In the genomic region with DNA sequence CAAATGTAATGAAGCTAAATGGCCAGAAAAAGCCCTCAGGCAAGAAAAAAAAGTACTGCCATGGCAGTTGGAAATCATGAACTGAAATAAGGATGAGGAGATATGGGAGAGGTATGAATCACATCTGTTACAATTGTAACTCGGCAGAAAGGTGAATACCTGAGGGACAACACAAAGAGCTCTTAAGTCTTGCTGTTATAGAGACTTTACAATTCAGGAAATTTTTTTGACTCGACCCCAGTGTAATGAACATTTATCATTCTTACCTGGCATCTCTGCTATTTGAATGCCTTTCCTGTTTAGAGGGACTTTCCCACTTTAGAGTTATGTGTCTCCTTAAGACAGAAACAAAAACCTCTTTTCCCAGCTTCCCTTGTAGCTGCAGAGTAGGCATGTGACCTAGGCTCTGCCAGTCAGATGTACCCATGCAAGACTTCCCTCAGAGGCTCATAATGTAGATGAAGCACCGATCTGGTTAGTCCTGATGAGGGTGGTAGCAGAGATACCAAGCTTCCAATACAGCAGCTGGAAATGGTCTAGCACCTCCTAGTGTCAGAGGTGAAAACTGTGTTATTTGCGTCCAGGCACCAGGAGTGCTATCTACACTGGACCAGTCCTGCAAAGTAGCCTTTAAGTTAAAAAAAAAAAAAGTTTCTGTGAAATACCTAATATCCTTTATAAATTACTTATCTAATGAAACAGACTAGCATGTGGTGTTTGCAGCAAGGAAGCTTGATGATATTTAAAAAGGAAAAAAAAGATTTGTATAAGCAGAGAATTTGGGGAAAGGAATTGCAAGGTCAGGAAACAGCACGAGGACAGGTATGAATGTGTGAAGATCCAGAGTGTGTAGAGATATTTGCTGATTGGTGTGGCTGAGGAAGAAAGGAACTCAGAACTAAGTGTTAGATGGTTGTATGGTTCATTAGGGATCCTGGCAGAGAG, we compare ENCODE assay signal across 10 cellular contexts.
DNase-seq lines count a peak whose midpoint lies in the region; ATAC-seq and TF ChIP-seq lines count a peak whose summit lies in the region.
"Had no signal": no experiment of that assay in that cellular context is flagged by ENCODE, and none has a peak within 500 bp of the region (broad histone marks: within the 10 kb centered on the region; RNA-seq: fewer than 3 reads in every experiment).

No MANE protein-coding gene starts in this region.

- intact Hi-C loops in activated CD8-positive, alpha-beta T cell treated with anti-CD3 and anti-CD28 coated beads for 36 hours (cut with micrococcal nuclease) = no loop called here
- intact Hi-C loops in posterior cingulate gyrus (cut with DNase I) = no loop called here

- H3K4me1 ChIP-seq in MM.1S (ENCODE audit: low read length) = peaks cover 27% of the 10 kb centered on the region
- no peaks in the 10 kb centered on the region for H3K4me1 ChIP-seq in smooth muscle cell (ENCODE audit: low read depth)

- H4K20me1 ChIP-seq in MM.1S (ENCODE audit: insufficient read depth, low read length) = no peaks in the 10 kb centered on the region
- H4K20me1 ChIP-seq in smooth muscle cell (ENCODE audit: low read depth) = no peaks in the 10 kb centered on the region

- no peak overlapping the region for H3K4me3 Mint-ChIP-seq in activated CD8-positive, alpha-beta T cell treated with anti-CD3 and anti-CD28 coated beads for 36 hours
- H3K4me3 Mint-ChIP-seq in activated CD8-positive, alpha-beta T cell treated with anti-CD3 and anti-CD28 coated beads, Interleukin-2, amount 10 ng/mL, durations not matched to agents 7 days and 5 days = no peak overlapping the region
- H3K4me3 Mint-ChIP-seq: activated CD8-positive, alpha-beta memory T cell treated with anti-CD3 and anti-CD28 coated beads, Interleukin-2, amount 10 ng/mL, durations not matched to agents 7 days and 5 days; dendritic cell treated with granulocyte-macrophage colony-stimulating factor and Interleukin-4, amounts not matched to agents 40 ng/mL and 50 ng/mL, for 4 days had no signal

- H2AFZ ChIP-seq in MM.1S (ENCODE audit: low read length) = peak overlapping the region; percentile 19; the same call in 1 of the 2 replicates
- no peak overlapping the region for H2AFZ ChIP-seq in smooth muscle cell (ENCODE audit: low read depth)

- no peaks in the 10 kb centered on the region for H3K9me3 Mint-ChIP-seq in activated CD8-positive, alpha-beta T cell treated with anti-CD3 and anti-CD28 coated beads for 36 hours
- no peaks in the 10 kb centered on the region for H3K9me3 Mint-ChIP-seq in activated CD8-positive, alpha-beta T cell treated with anti-CD3 and anti-CD28 coated beads, Interleukin-2, amount 10 ng/mL, durations not matched to agents 7 days and 5 days (ENCODE audit: insufficient read depth)
- H3K9me3 Mint-ChIP-seq: dendritic cell treated with granulocyte-macrophage colony-stimulating factor and Interleukin-4, amounts not matched to agents 40 ng/mL and 50 ng/mL, for 4 days had no signal

- no peaks in the 10 kb centered on the region for H3K9me2 ChIP-seq in MM.1S (replicated peaks; ENCODE audit: insufficient read depth, low read length)

- H3K27me3 ChIP-seq in MM.1S (replicated peaks; ENCODE audit: insufficient read depth, low read length) = no peaks in the 10 kb centered on the region
- no peaks in the 10 kb centered on the region for H3K27me3 ChIP-seq in smooth muscle cell (ENCODE audit: low read depth)

- H3K9me3 ChIP-seq in MM.1S (replicated peaks; ENCODE audit: insufficient read depth, low read length) (no peaks in the 10 kb centered on the region), smooth muscle cell (replicated peaks; ENCODE audit: low read depth) (no peaks in the 10 kb centered on the region)

- no peaks in the 10 kb centered on the region for H3K4me1 Mint-ChIP-seq in activated CD8-positive, alpha-beta T cell treated with anti-CD3 and anti-CD28 coated beads for 36 hours (ENCODE audit: low read depth)
- no peaks in the 10 kb centered on the region for H3K4me1 Mint-ChIP-seq in activated CD8-positive, alpha-beta T cell treated with anti-CD3 and anti-CD28 coated beads, Interleukin-2, amount 10 ng/mL, durations not matched to agents 7 days and 5 days (ENCODE audit: low read depth)

- no peaks in the 10 kb centered on the region for H3K36me3 ChIP-seq in MM.1S (replicated peaks; ENCODE audit: insufficient read depth, low read length)
- H3K36me3 ChIP-seq in smooth muscle cell (ENCODE audit: low read depth) = no peaks in the 10 kb centered on the region

- in situ Hi-C loops in G401 (cut with HindIII; ENCODE audit: low sequenced_read_pairs) = no loop called here

- H3F3A ChIP-seq in MM.1S (ENCODE audit: insufficient read depth, low read length) = no peaks in the 10 kb centered on the region
- H3F3A ChIP-seq in smooth muscle cell (ENCODE audit: low read depth) = peaks cover 5% of the 10 kb centered on the region

- no peak overlapping the region for H3K27ac Mint-ChIP-seq in activated CD8-positive, alpha-beta T cell treated with anti-CD3 and anti-CD28 coated beads for 36 hours
- no peak overlapping the region for H3K27ac Mint-ChIP-seq in activated CD8-positive, alpha-beta T cell treated with anti-CD3 and anti-CD28 coated beads, Interleukin-2, amount 10 ng/mL, durations not matched to agents 7 days and 5 days
- H3K27ac Mint-ChIP-seq: activated CD8-positive, alpha-beta memory T cell treated with anti-CD3 and anti-CD28 coated beads, Interleukin-2, amount 10 ng/mL, durations not matched to agents 7 days and 5 days; dendritic cell treated with granulocyte-macrophage colony-stimulating factor and Interleukin-4, amounts not matched to agents 40 ng/mL and 50 ng/mL, for 4 days had no signal

- no peak overlapping the region for H3K4me3 ChIP-seq in MM.1S (ENCODE audit: low read length)
- H3K4me3 ChIP-seq in epithelial cell of proximal tubule (ENCODE audit: low read depth, low read length) = no peak overlapping the region
- no peak overlapping the region for H3K4me3 ChIP-seq in smooth muscle cell

- TF ChIP-seq CTCF in activated CD8-positive, alpha-beta T cell treated with anti-CD3 and anti-CD28 coated beads for 36 hours (IDR thresholded peaks at IDR 0.05) = peak; percentile 24
- TF ChIP-seq CTCF in MM.1S (IDR thresholded peaks at IDR 0.05; ENCODE audit: low read length) (peak; percentile 58), epithelial cell of proximal tubule (conservative IDR thresholded peaks at IDR 0.05; ENCODE audit: low read depth, low read length) (peak; percentile 57), smooth muscle cell (IDR thresholded peaks at IDR 0.05; ENCODE audit: borderline replicate concordance, insufficient read depth, poor library complexity, severe bottlenecking) (peak; percentile 32)

- H3K27me3 Mint-ChIP-seq in activated CD8-positive, alpha-beta T cell treated with anti-CD3 and anti-CD28 coated beads for 36 hours = peaks cover 3% of the 10 kb centered on the region
- H3K27me3 Mint-ChIP-seq in activated CD8-positive, alpha-beta T cell treated with anti-CD3 and anti-CD28 coated beads, Interleukin-2, amount 10 ng/mL, durations not matched to agents 7 days and 5 days (ENCODE audit: low read depth) = peaks cover 3% of the 10 kb centered on the region
- H3K27me3 Mint-ChIP-seq: dendritic cell treated with granulocyte-macrophage colony-stimulating factor and Interleukin-4, amounts not matched to agents 40 ng/mL and 50 ng/mL, for 4 days had no signal

- H3K79me2 ChIP-seq in MM.1S (ENCODE audit: low read length) (no peaks in the 10 kb centered on the region), smooth muscle cell (ENCODE audit: low read depth) (no peaks in the 10 kb centered on the region)

- CTCF ChIA-PET in activated CD8-positive, alpha-beta T cell treated with anti-CD3 and anti-CD28 coated beads for 36 hours (lab: Charles Lee) = interaction anchor here (0.6 to 1.8 kb wide), 7 partner anchors 14 to 380 kb away, joined by 3 to 4 read pairs (median 3); no protein-coding TSS in a partner anchor
- CTCF ChIA-PET in activated CD8-positive, alpha-beta T cell treated with anti-CD3 and anti-CD28 coated beads, Interleukin-2, amount 10 ng/mL, durations not matched to agents 7 days and 5 days (lab: Charles Lee) = interaction anchor here (0.7 to 1.5 kb wide), 3 partner anchors 24 to 46 kb away, joined by 3 to 4 read pairs (median 3); no protein-coding TSS in a partner anchor

- H3K4me2 ChIP-seq in MM.1S (ENCODE audit: low read depth, low read length) = peak overlapping the region; percentile 37; the same call in 1 of the 2 replicates
- H3K4me2 ChIP-seq in smooth muscle cell = peak overlapping the region; percentile 26

- no peak overlapping the region for H3K27ac ChIP-seq in MM.1S (ENCODE audit: low read length)
- no peak overlapping the region for H3K27ac ChIP-seq in smooth muscle cell (ENCODE audit: low read depth)

- H3K9ac ChIP-seq in MM.1S (ENCODE audit: low read length) (no peak overlapping the region), smooth muscle cell (ENCODE audit: low read depth) (no peak overlapping the region)

- no peaks in the 10 kb centered on the region for H3K36me3 Mint-ChIP-seq in activated CD8-positive, alpha-beta T cell treated with anti-CD3 and anti-CD28 coated beads for 36 hours (ENCODE audit: low read depth)
- H3K36me3 Mint-ChIP-seq in activated CD8-positive, alpha-beta T cell treated with anti-CD3 and anti-CD28 coated beads, Interleukin-2, amount 10 ng/mL, durations not matched to agents 7 days and 5 days (ENCODE audit: low read depth) = no peaks in the 10 kb centered on the region
- H3K36me3 Mint-ChIP-seq: activated CD8-positive, alpha-beta memory T cell treated with anti-CD3 and anti-CD28 coated beads, Interleukin-2, amount 10 ng/mL, durations not matched to agents 7 days and 5 days had no signal

- DNase-seq in activated CD8-positive, alpha-beta T cell treated with anti-CD3 and anti-CD28 coated beads for 36 hours = no peak
- no peak for DNase-seq in activated CD8-positive, alpha-beta T cell treated with anti-CD3 and anti-CD28 coated beads, Interleukin-2, amount 10 ng/mL, durations not matched to agents 7 days and 5 days
- DNase-seq in MM.1S (peak; percentile 48), epithelial cell of proximal tubule (ENCODE audit: low read depth) (no peak), smooth muscle cell (lab: John Stamatoyannopoulos, UW; ENCODE audit: unreplicated experiment) (no peak), G401 (ENCODE audit: low spot score) (no peak), posterior cingulate gyrus (no peak)
- no peak for DNase-seq in activated CD8-positive, alpha-beta memory T cell treated with anti-CD3 and anti-CD28 coated beads for 24 hours
- DNase-seq: activated CD8-positive, alpha-beta memory T cell treated with anti-CD3 and anti-CD28 coated beads, Interleukin-2, amount 10 ng/mL, durations not matched to agents 7 days and 5 days had no signal

- peak; percentile 13 for ATAC-seq in activated CD8-positive, alpha-beta T cell treated with anti-CD3 and anti-CD28 coated beads for 36 hours
- ATAC-seq in activated CD8-positive, alpha-beta T cell treated with anti-CD3 and anti-CD28 coated beads, Interleukin-2, amount 10 ng/mL, durations not matched to agents 7 days and 5 days = no peak
- ATAC-seq: activated CD8-positive, alpha-beta memory T cell treated with anti-CD3 and anti-CD28 coated beads, Interleukin-2, amount 10 ng/mL, durations not matched to agents 7 days and 5 days had no signal

- WGBS in smooth muscle cell (ENCODE audit: low lambda C conversion rate) = 68% methylated on average over 5 of the region's 5 CpGs

- POLR2A ChIA-PET in activated CD8-positive, alpha-beta T cell treated with anti-CD3 and anti-CD28 coated beads for 36 hours (lab: Charles Lee) = interaction anchor here (0.6 kb wide), 2 partner anchors 10 to 486 kb away, joined by 3 to 4 read pairs; no protein-coding TSS in a partner anchor
- POLR2A ChIA-PET in activated CD8-positive, alpha-beta T cell treated with anti-CD3 and anti-CD28 coated beads, Interleukin-2, amount 10 ng/mL, durations not matched to agents 7 days and 5 days (lab: Charles Lee) = interaction anchor here (0.6 kb wide), 1 partner anchor 57 kb away, joined by 3 read pairs; no protein-coding TSS in a partner anchor
